Comparison of ENCODE assay signal across 12 cellular contexts in the genomic region with DNA sequence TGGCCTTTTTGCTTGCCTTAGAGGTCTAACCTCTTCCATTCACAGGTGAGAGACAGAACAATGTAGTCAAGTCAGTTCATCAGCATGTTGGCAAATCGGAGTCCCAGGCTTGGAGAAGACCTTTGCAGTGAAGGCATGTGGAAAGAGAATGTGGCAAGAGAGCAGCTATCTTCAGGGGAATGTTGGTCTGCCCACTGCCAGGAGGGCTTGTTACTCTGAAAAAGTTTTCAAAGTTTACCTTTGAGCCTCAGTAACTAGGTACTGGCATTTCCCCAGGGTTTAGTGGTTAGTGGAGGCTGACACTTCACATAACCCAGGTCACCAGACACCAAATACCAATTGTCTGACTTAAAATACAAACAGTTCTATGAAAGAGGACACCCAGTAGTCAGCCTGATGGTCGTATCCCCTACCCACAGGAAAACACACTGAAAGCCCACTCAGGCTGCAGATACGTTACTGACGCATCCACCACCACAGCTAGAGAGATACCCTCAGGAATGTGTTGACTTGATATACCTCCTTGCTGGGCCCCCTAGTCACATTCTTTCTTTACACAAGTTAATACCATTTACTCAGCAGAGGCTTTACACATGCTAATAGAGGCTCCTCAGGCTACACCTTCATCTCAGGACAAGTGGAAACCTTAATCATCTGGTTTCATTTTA. TPM values are rescaled to one million over a fixed set of nuclear protein-coding genes. Genes with fewer than 3 reads are reported as not detected.
DNase-seq lines count a peak whose midpoint lies in the region; FAIRE-seq and TF ChIP-seq lines count a peak whose summit lies in the region.
"Had no signal": no experiment of that assay in that cellular context is flagged by ENCODE, and none has a peak within 500 bp of the region (broad histone marks: within the 10 kb centered on the region; RNA-seq: fewer than 3 reads in every experiment).

No MANE protein-coding gene starts in this region.

- H2AFZ ChIP-seq in hepatocyte: no peak overlapping the region

- peak overlapping the region; percentile 57 for H3K27ac ChIP-seq in WERI-Rb-1
- peak overlapping the region; percentile 70 for H3K27ac ChIP-seq in hepatocyte

- peak overlapping the region; percentile 51 for H3K4me2 ChIP-seq in hepatocyte

- no peak for FAIRE-seq in urothelium cell line (lab: Jason Lieb, UNC)

- DNase-seq in SIG-M5 treated with dmso at 0.1 percent for 504 hours (lab: John Stamatoyannopoulos, UW; ENCODE audit: unreplicated experiment): peak; percentile 13
- DNase-seq in SIG-M5 (lab: John Stamatoyannopoulos, UW): no peak
- DNase-seq in WERI-Rb-1: no peak
- DNase-seq in hepatocyte (ENCODE audit: low spot score): peak; percentile 40
- DNase-seq in urothelium cell line (ENCODE audit: low spot score): peak; percentile 71
- no peak for DNase-seq in superior temporal gyrus (ENCODE audit: extremely low spot score)
- no peak for DNase-seq in DMS 273 (lab: John Stamatoyannopoulos, UW; ENCODE audit: unreplicated experiment)
- no peak for DNase-seq in NCI-H446 (lab: John Stamatoyannopoulos, UW)
- DNase-seq: 8988T; NCI-H1105 treated with DMSO at 0.1 percent for 48 hours; OCI-M1; stimulated activated CD4-positive, alpha-beta T cell treated with anti-CD3 and anti-CD28 coated beads, Interleukin-4, amount 100 ng/mL, for 1 hour had no signal

- H3K4me3 ChIP-seq in WERI-Rb-1 (ENCODE audit: low read depth, low read length) (no peak overlapping the region), hepatocyte (no peak overlapping the region)

- H3K9me2 ChIP-seq in hepatocyte (replicated peaks; ENCODE audit: insufficient read depth): no peaks in the 10 kb centered on the region

- TF ChIP-seq CTCF in WERI-Rb-1 (IDR thresholded peaks at IDR 0.05; ENCODE audit: low read depth, low read length) (no peak), hepatocyte (IDR thresholded peaks at IDR 0.05; ENCODE audit: poor library complexity) (no peak)

- no peaks in the 10 kb centered on the region for H3K27me3 ChIP-seq in WERI-Rb-1 (ENCODE audit: insufficient read depth, low read depth, severe bottlenecking)
- no peaks in the 10 kb centered on the region for H3K27me3 ChIP-seq in hepatocyte

- H3K9me3 ChIP-seq in WERI-Rb-1 (ENCODE audit: severe bottlenecking): no peaks in the 10 kb centered on the region
- H3K9me3 ChIP-seq in hepatocyte (ENCODE audit: low read depth): no peaks in the 10 kb centered on the region

- H4K20me1 ChIP-seq in hepatocyte (ENCODE audit: insufficient read depth, poor library complexity, severe bottlenecking): no peaks in the 10 kb centered on the region

- H3K79me2 ChIP-seq in hepatocyte: no peaks in the 10 kb centered on the region

- H3K4me1 ChIP-seq in hepatocyte (ENCODE audit: insufficient read depth): no peaks in the 10 kb centered on the region

- WGBS in hepatocyte (ENCODE audit: low lambda C conversion rate, missing lambda C conversion rate): 26% methylated on average over 4 of the region's 4 CpGs

- no peaks in the 10 kb centered on the region for H3K36me3 ChIP-seq in WERI-Rb-1
- no peaks in the 10 kb centered on the region for H3K36me3 ChIP-seq in hepatocyte (replicated peaks; ENCODE audit: insufficient read depth, low read depth)

RNA-seq across cellular contexts. Expression of gene ARID3B, which starts 9.7 kb away (rescaled TPM):
- total RNA-seq in hepatocyte: 13.2 and 19.7 TPM in 2 replicates
- polyA plus RNA-seq in hepatocyte: 15.7 and 19.8 TPM in 2 replicates

Comparison
In these comparisons a context has a peak if more than half of its experiments do, and no peak if none do; other contexts are left out.
1. DNase-seq: peak in SIG-M5 treated with dmso at 0.1 percent for 504 hours (single experiment), hepatocyte (single experiment) and urothelium cell line (single experiment); none in SIG-M5 (single experiment), WERI-Rb-1 (single experiment), superior temporal gyrus (single experiment), DMS 273 (single experiment) and NCI-H446 (0 of 2).